In the genomic region with DNA sequence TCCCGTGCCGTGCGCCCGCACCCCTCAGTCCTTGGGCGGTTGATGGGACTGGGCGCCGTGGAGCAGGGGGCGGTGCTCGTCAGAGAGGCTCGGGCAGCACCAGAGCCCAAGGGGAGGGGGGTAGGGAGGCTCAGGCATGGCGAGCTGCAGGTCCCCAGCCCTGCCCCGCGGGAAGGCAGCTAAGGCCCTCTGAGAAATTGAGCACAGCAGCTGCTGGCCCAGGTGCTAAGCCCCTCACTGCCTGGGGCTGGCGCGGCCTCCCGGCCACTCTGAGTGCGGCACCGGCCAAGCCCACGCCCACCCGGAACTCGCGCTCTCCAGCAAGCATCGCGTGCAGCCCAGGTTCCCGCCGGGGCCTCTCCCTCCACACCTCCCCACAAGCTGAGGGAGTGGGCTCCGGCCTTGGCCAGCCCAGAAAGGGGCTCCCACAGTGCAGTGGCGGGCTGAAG, we compare ENCODE assay signal across 20 cellular contexts.
"Had no signal": no experiment of that assay in that cellular context is flagged by ENCODE, and none has a peak within 500 bp of the region (broad histone marks: within the 10 kb centered on the region; RNA-seq: fewer than 3 reads in every experiment).

No MANE protein-coding gene starts in this region.

- H3K4me3 Mint-ChIP-seq: activated CD4-positive, alpha-beta T cell treated with anti-CD3 and anti-CD28 coated beads, Interleukin-2, amount 10 ng/mL, durations not matched to agents 24 days and 14 days; activated naive CD8-positive, alpha-beta T cell treated with anti-CD3 and anti-CD28 coated beads for 36 hours; nephron; type B pancreatic cell had no signal

- H3K4me1 ChIP-seq: body of pancreas, colonic mucosa, right atrium auricular region had no signal

- H3K9me3 Mint-ChIP-seq: activated CD4-positive, alpha-beta T cell treated with anti-CD3 and anti-CD28 coated beads, Interleukin-2, amount 10 ng/mL, durations not matched to agents 24 days and 14 days; activated naive CD8-positive, alpha-beta T cell treated with anti-CD3 and anti-CD28 coated beads for 36 hours had no signal

- H3K9me3 ChIP-seq: body of pancreas, colonic mucosa, right atrium auricular region had no signal

- H3K27me3 ChIP-seq: body of pancreas, colonic mucosa, right atrium auricular region had no signal

- H3K36me3 Mint-ChIP-seq: activated naive CD8-positive, alpha-beta T cell treated with anti-CD3 and anti-CD28 coated beads for 36 hours had no signal

- H3K4me1 Mint-ChIP-seq: activated CD4-positive, alpha-beta T cell treated with anti-CD3 and anti-CD28 coated beads, Interleukin-2, amount 10 ng/mL, durations not matched to agents 24 days and 14 days; activated naive CD8-positive, alpha-beta T cell treated with anti-CD3 and anti-CD28 coated beads for 36 hours had no signal

- H3K27me3 Mint-ChIP-seq: activated CD4-positive, alpha-beta T cell treated with anti-CD3 and anti-CD28 coated beads, Interleukin-2, amount 10 ng/mL, durations not matched to agents 24 days and 14 days; progenitor cell of endocrine pancreas; type B pancreatic cell had no signal

- H3K27ac ChIP-seq: body of pancreas, colonic mucosa, right atrium auricular region, skin epidermis had no signal

- ATAC-seq: body of pancreas, esophagus mucosa, left ventricle myocardium superior had no signal

- DNase-seq: activated CD4-positive, alpha-beta T cell treated with anti-CD3 and anti-CD28 coated beads, Interleukin-2, amount 10 ng/mL, durations not matched to agents 24 days and 14 days; activated CD4-positive, CD25-positive, alpha-beta regulatory T cell; activated CD8-positive, alpha-beta memory T cell treated with anti-CD3 and anti-CD28 coated beads, Interleukin-2, amount 50 U/mL, for 48 hours; activated gamma-delta T cell treated with Interleukin-2 at 50 U/mL for 16 hours; activated naive CD8-positive, alpha-beta T cell treated with anti-CD3 and anti-CD28 coated beads for 36 hours; amygdala; body of pancreas; central memory CD4-positive, alpha-beta T cell; colonic mucosa; hippocampal formation; left ventricle myocardium superior; occipital lobe; stimulated activated CD4-positive, alpha-beta T cell treated with anti-CD3 and anti-CD28 coated beads, Interleukin-4, amount 100 ng/mL, for 24 hours; stimulated activated naive CD4-positive, alpha-beta T cell had no signal

- H3K36me3 ChIP-seq: colonic mucosa, right atrium auricular region had no signal

- H3K4me3 ChIP-seq: body of pancreas, colonic mucosa, right atrium auricular region, skin epidermis had no signal

- H3K27ac Mint-ChIP-seq: activated CD4-positive, alpha-beta T cell treated with anti-CD3 and anti-CD28 coated beads, Interleukin-2, amount 10 ng/mL, durations not matched to agents 24 days and 14 days; activated naive CD8-positive, alpha-beta T cell treated with anti-CD3 and anti-CD28 coated beads for 36 hours; nephron; progenitor cell of endocrine pancreas; type B pancreatic cell had no signal
